Comparison of ENCODE assay signal across 29 cellular contexts in genomic region chr17:81996232-81996756, GRCh38.
"Had no signal": no experiment of that assay in that cellular context is flagged by ENCODE, and none has a peak within 500 bp of the region (broad histone marks: within the 10 kb centered on the region; RNA-seq: fewer than 3 reads in every experiment).

No MANE protein-coding gene starts in this region.

- H3K36me3 ChIP-seq: breast epithelium, SJCRH30 had no signal

- H3K4me2 ChIP-seq: SK-N-SH had no signal

- H3K9me3 Mint-ChIP-seq: activated CD8-positive, alpha-beta T cell treated with anti-CD3 and anti-CD28 coated beads for 36 hours; activated naive CD4-positive, alpha-beta T cell treated with anti-CD3 and anti-CD28 coated beads, Interleukin-2, amount 50 U/mL, for 24 hours; activated T-cell treated with anti-CD3 and anti-CD28 coated beads, Interleukin-2, amount 50 U/mL, for 24 hours; activated T-helper 1 cell treated with anti-CD3 and anti-CD28 coated beads, Interleukin-12 subunit alpha, Interleukin-12 subunit beta, Interleukin-2, Interleukin-4 antibody, amounts not matched to agents 30 ng/mL and 10 ng/mL and 1 ng/mL, durations not matched to agents 14 hours and 24 hours and 36 hours had no signal

- H3K36me3 Mint-ChIP-seq: activated naive CD4-positive, alpha-beta T cell treated with anti-CD3 and anti-CD28 coated beads, Interleukin-2, amount 50 U/mL, for 24 hours had no signal

- DNase-seq: activated CD4-positive, alpha-beta T cell treated with anti-CD3 and anti-CD28 coated beads for 4 hours; activated CD8-positive, alpha-beta memory T cell treated with anti-CD3 and anti-CD28 coated beads, Interleukin-2, amount 50 U/mL, for 48 hours; activated CD8-positive, alpha-beta T cell treated with anti-CD3 and anti-CD28 coated beads for 36 hours; activated effector memory CD4-positive, alpha-beta T cell treated with Interleukin-2 at 50 U/mL for 16 hours; activated naive CD4-positive, alpha-beta T cell; activated T-cell treated with anti-CD3 and anti-CD28 coated beads, Interleukin-2, amount 50 U/mL, for 24 hours; caudate nucleus; MG63; MV-4-11; NCI-H1092 treated with DMSO at 0.1 percent for 48 hours; NCI-H1417 treated with DMSO at 0.1 percent for 48 hours; NCI-H1694; NCI-H2029; NCI-H2107; NCI-H345; NCI-H510A; NCI-H526 treated with DMSO at 0.1 percent for 48 hours; NCI-H82; Right ventricle myocardium superior; RPMI8226; SJCRH30; SK-N-SH; T-helper 1 cell had no signal

- H3K9ac ChIP-seq: SK-N-SH had no signal

- H3K27me3 Mint-ChIP-seq: activated CD8-positive, alpha-beta T cell treated with anti-CD3 and anti-CD28 coated beads for 36 hours; activated naive CD4-positive, alpha-beta T cell treated with anti-CD3 and anti-CD28 coated beads, Interleukin-2, amount 50 U/mL, for 24 hours; activated T-cell treated with anti-CD3 and anti-CD28 coated beads, Interleukin-2, amount 50 U/mL, for 24 hours had no signal

- H3K27ac Mint-ChIP-seq: activated CD8-positive, alpha-beta T cell treated with anti-CD3 and anti-CD28 coated beads for 36 hours; activated naive CD4-positive, alpha-beta T cell treated with anti-CD3 and anti-CD28 coated beads, Interleukin-2, amount 50 U/mL, for 24 hours; activated T-cell treated with anti-CD3 and anti-CD28 coated beads, Interleukin-2, amount 50 U/mL, for 24 hours; activated T-helper 1 cell treated with anti-CD3 and anti-CD28 coated beads, Interleukin-12 subunit alpha, Interleukin-12 subunit beta, Interleukin-2, Interleukin-4 antibody, amounts not matched to agents 30 ng/mL and 10 ng/mL and 1 ng/mL, durations not matched to agents 14 hours and 24 hours and 36 hours had no signal

- H3K4me3 Mint-ChIP-seq: activated CD8-positive, alpha-beta T cell treated with anti-CD3 and anti-CD28 coated beads for 36 hours; activated naive CD4-positive, alpha-beta T cell treated with anti-CD3 and anti-CD28 coated beads, Interleukin-2, amount 50 U/mL, for 24 hours; activated T-cell treated with anti-CD3 and anti-CD28 coated beads, Interleukin-2, amount 50 U/mL, for 24 hours; activated T-helper 1 cell treated with anti-CD3 and anti-CD28 coated beads, Interleukin-12 subunit alpha, Interleukin-12 subunit beta, Interleukin-2, Interleukin-4 antibody, amounts not matched to agents 30 ng/mL and 10 ng/mL and 1 ng/mL, durations not matched to agents 14 hours and 24 hours and 36 hours had no signal

- H3K4me1 Mint-ChIP-seq: activated naive CD4-positive, alpha-beta T cell treated with anti-CD3 and anti-CD28 coated beads, Interleukin-2, amount 50 U/mL, for 24 hours had no signal

- H3K27ac ChIP-seq: breast epithelium, SJCRH30, VCaP had no signal

- ATAC-seq: activated CD4-positive, CD25-positive, alpha-beta regulatory T cell treated with anti-CD3 and anti-CD28 coated beads, Interleukin-2, amount 50 U/mL, for 24 hours; activated CD8-positive, alpha-beta T cell treated with anti-CD3 and anti-CD28 coated beads for 36 hours; Panc1 had no signal

- H3K27me3 ChIP-seq: breast epithelium, MG63, SJCRH30 had no signal

- H3K9me3 ChIP-seq: breast epithelium, MG63, SJCRH30, SK-N-SH had no signal

- H3K4me3 ChIP-seq: breast epithelium, MG63, SJCRH30 had no signal
